ENCODE assay signal across 8 cellular contexts in the genomic region with DNA sequence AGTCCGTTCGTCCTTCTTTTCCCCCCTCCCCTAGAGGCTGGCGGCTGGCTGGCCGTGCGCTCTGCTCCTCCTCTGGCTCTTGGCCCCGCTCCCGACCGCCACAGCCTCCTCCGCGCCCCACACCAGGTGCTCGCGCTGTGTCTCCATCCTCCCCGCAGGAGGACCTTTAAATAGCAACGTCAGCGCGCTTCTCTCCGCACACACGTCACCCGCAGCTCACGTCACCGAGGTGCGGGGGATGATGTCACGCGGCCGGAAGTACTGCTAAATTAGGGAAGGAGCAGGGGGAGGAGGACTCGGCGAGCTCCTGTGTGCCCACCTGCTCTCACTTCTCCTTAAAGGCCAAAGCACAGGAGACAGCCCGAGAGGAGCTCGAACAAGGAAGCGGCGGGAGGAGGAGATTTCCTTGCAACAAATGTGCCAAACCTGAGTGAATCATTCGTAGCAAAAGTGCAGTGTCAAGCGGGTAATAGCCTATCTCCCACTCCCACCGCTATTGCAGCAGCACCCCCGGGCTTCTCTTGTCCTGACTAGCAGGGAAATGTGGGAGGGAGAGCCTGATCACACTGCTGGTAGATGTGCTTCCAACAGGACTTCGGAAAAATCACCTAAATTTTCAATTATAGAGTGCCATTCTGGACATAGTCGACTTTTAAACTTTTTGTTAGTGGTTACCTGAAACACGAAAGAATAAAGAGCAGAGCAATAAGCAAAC. TPM values are rescaled to one million over a fixed set of nuclear protein-coding genes. Genes with fewer than 3 reads are reported as not detected.
DNase-seq lines count a peak whose midpoint lies in the region; ATAC-seq and TF ChIP-seq lines count a peak whose summit lies in the region.

No MANE protein-coding gene starts in this region.

- H3K4me1 Mint-ChIP-seq in CD4-positive, alpha-beta memory T cell, result peaks cover 13 to 25% (median 16%) of the 10 kb centered on the region in 4 donors

- peak overlapping the region; percentile 82 for H3K27ac ChIP-seq in CD4-positive, alpha-beta memory T cell (ENCODE audit: low read depth, low read length)
- H3K27ac ChIP-seq in lung (ENCODE audit: low read depth in 1 of 2, low read length in 1 of 2), result peak overlapping the region; percentile 92 to 94

- no peaks in the 10 kb centered on the region for H3K9me3 Mint-ChIP-seq in CD4-positive, alpha-beta memory T cell

- intact Hi-C loops in CD4-positive, alpha-beta memory T cell (cut with micrococcal nuclease), result loop anchor here (5.0 kb wide), 7 partner anchors 98 to 1783 kb away; a partner anchor contains a TSS

- no peaks in the 10 kb centered on the region for H3K9me3 ChIP-seq in CD4-positive, alpha-beta memory T cell (ENCODE audit: control insufficient read depth in 1 of 2, low read length in 2 of 2)
- no peaks in the 10 kb centered on the region for H3K9me3 ChIP-seq in lung (ENCODE audit: control insufficient read depth in 2 of 2, insufficient read depth in 1 of 2, low read length in 1 of 2)

- peaks cover 0 to 2% of the 10 kb centered on the region in 2 donors for H3K36me3 Mint-ChIP-seq in CD4-positive, alpha-beta memory T cell

- CTCF ChIA-PET in CD4-positive, alpha-beta memory T cell (lab: Charles Lee; ENCODE audit: partially characterized antibody), result interaction anchor here (0.8 to 1.1 kb wide), 4 partner anchors 9 to 530 kb away, joined by 3 to 4 read pairs (median 3); a partner anchor contains a TSS

- H3K4me3 ChIP-seq in CD4-positive, alpha-beta memory T cell (ENCODE audit: low read length in 2 of 2), result peak overlapping the region; percentile 71 to 84
- H3K4me3 ChIP-seq in lung, result peak overlapping the region; percentile 79

- no peak for TF ChIP-seq CTCF in lung (IDR thresholded peaks at IDR 0.05; ENCODE audit: control extremely low read depth, extremely low read depth)

- H3K27me3 Mint-ChIP-seq in CD4-positive, alpha-beta memory T cell, result peaks cover 15 to 18% of the 10 kb centered on the region in 2 donors

- peak; percentile 90 to 93 (median 92) for DNase-seq in CD4-positive, alpha-beta memory T cell
- peak; percentile 81 for DNase-seq in HK-2 (ENCODE audit: unreplicated experiment)
- peak; percentile 53 for DNase-seq in NCI-H82 treated with DMSO at 0.1 percent for 48 hours (lab: John Stamatoyannopoulos, UW; ENCODE audit: unreplicated experiment)
- peak; percentile 80 to 90 for DNase-seq in activated CD8-positive, alpha-beta memory T cell treated with anti-CD3 and anti-CD28 coated beads for 1 hour (ENCODE audit: extremely low read depth in 1 of 2, low read depth in 1 of 2)
- peak; percentile 85 for DNase-seq in effector CD4-positive, alpha-beta T cell
- peak; percentile 90 for DNase-seq in lung (ENCODE audit: low spot score)
- DNase-seq in stimulated activated CD4-positive, alpha-beta T cell treated with anti-CD3 and anti-CD28 coated beads, TNF-alpha, amount 100 ng/mL, for 4 hours (ENCODE audit: low read depth in 3 of 3), result peak; percentile 86 to 88 (median 86)

- 2 to 3% methylated on average over 33 to 38 of the region's 38 CpGs for WGBS in lung, 2 donors

- H3K36me3 ChIP-seq in CD4-positive, alpha-beta memory T cell (ENCODE audit: insufficient read depth, low read length), result no peaks in the 10 kb centered on the region
- H3K36me3 ChIP-seq in lung (ENCODE audit: control insufficient read depth in 2 of 2, insufficient read depth in 2 of 2, low read length in 2 of 2), result no peaks in the 10 kb centered on the region

- H3K27me3 ChIP-seq in CD4-positive, alpha-beta memory T cell (ENCODE audit: insufficient read depth, low read length), result peaks cover 9% of the 10 kb centered on the region
- H3K27me3 ChIP-seq in lung (ENCODE audit: control insufficient read depth, insufficient read depth), result no peaks in the 10 kb centered on the region

- H3K4me3 Mint-ChIP-seq in CD4-positive, alpha-beta memory T cell, result peak overlapping the region; percentile 96 to 99 (median 96)

- peak; percentile 81 for ATAC-seq in GM19455 (IDR thresholded peaks at IDR 0.05; ENCODE audit: unreplicated experiment)
- peak; percentile 76 for ATAC-seq in lung (ENCODE audit: insufficient read depth, low FRiP score)

- H3K4me1 ChIP-seq in CD4-positive, alpha-beta memory T cell (ENCODE audit: insufficient read depth, low read length), result peaks cover 18% of the 10 kb centered on the region
- H3K4me1 ChIP-seq in lung (ENCODE audit: control insufficient read depth in 2 of 2, insufficient read depth in 2 of 2, low read length in 2 of 2), result peaks cover 0 to 2% of the 10 kb centered on the region in 2 donors

- peak overlapping the region; percentile 94 to 100 (median 99) for H3K27ac Mint-ChIP-seq in CD4-positive, alpha-beta memory T cell

- POLR2A ChIA-PET in CD4-positive, alpha-beta memory T cell (lab: Charles Lee; ENCODE audit: partially characterized antibody), result interaction anchor here (0.6 to 2.4 kb wide), 4 partner anchors 39 to 1154 kb away, joined by 3 to 10 read pairs (median 4); a partner anchor contains a TSS

RNA-seq across cellular contexts. Expression of a gene that starts 0.6 kb away (rescaled TPM):
- total RNA-seq in CD4-positive, alpha-beta memory T cell, result 1 to 10 TPM; 1.5 to 1.7 TPM
- 1 to 10 TPM; 1.7 to 2.9 TPM for polyA plus RNA-seq in CD4-positive, alpha-beta memory T cell
- total RNA-seq in lung, result 10 to 100 TPM in 1 of 2 donors, 1 to 10 TPM in 1; 7.0 to 15.4 TPM
- polyA plus RNA-seq in lung, result 1 to 10 TPM; 1.2 to 2.0 TPM

Comparison
In these comparisons a context has a peak if more than half of its experiments do, and no peak if none do; other contexts are left out.
1. Peak in every context shown above with its lines: DNase-seq, ATAC-seq, H3K4me3 ChIP-seq and H3K27ac ChIP-seq.